In genomic region chr22:49553076-49553475, GRCh38 we compare ENCODE assay signal across 16 cellular contexts.
"Had no signal": no experiment of that assay in that cellular context is flagged by ENCODE, and none has a peak within 500 bp of the region (broad histone marks: within the 10 kb centered on the region; RNA-seq: fewer than 3 reads in every experiment).

No MANE protein-coding gene starts in this region.

- ATAC-seq: activated CD8-positive, alpha-beta T cell treated with anti-CD3 and anti-CD28 coated beads, Interleukin-2, amount 10 ng/mL, durations not matched to agents 7 days and 5 days; activated naive CD8-positive, alpha-beta T cell treated with anti-CD3 and anti-CD28 coated beads, Interleukin-2, amount 50 U/mL, for 24 hours; heart left ventricle; left lobe of liver; stimulated activated naive CD8-positive, alpha-beta T cell treated with anti-CD3 and anti-CD28 coated beads, Interleukin-15, Interleukin-2, amounts not matched to agents 100 U/mL and 50 U/mL, for 24 hours had no signal

- H3K4me3 ChIP-seq: heart left ventricle had no signal

- H3K9me3 Mint-ChIP-seq: activated CD4-positive, alpha-beta T cell treated with anti-CD3 and anti-CD28 coated beads, Interleukin-2, amount 10 ng/mL, durations not matched to agents 7 days and 5 days had no signal

- H3K27ac Mint-ChIP-seq: activated CD4-positive, alpha-beta T cell treated with anti-CD3 and anti-CD28 coated beads, Interleukin-2, amount 10 ng/mL, durations not matched to agents 7 days and 5 days; activated CD8-positive, alpha-beta T cell treated with anti-CD3 and anti-CD28 coated beads, Interleukin-2, amount 10 ng/mL, durations not matched to agents 7 days and 5 days; activated naive CD8-positive, alpha-beta T cell treated with anti-CD3 and anti-CD28 coated beads, Interleukin-2, amount 50 U/mL, for 24 hours; memory B cell had no signal

- H3K4me1 Mint-ChIP-seq: activated CD4-positive, alpha-beta T cell treated with anti-CD3 and anti-CD28 coated beads, Interleukin-2, amount 10 ng/mL, durations not matched to agents 7 days and 5 days; activated naive CD8-positive, alpha-beta T cell treated with anti-CD3 and anti-CD28 coated beads, Interleukin-2, amount 50 U/mL, for 24 hours had no signal

- H3K27me3 Mint-ChIP-seq: activated CD4-positive, alpha-beta T cell treated with anti-CD3 and anti-CD28 coated beads, Interleukin-2, amount 10 ng/mL, durations not matched to agents 7 days and 5 days; activated naive CD8-positive, alpha-beta T cell treated with anti-CD3 and anti-CD28 coated beads, Interleukin-2, amount 50 U/mL, for 24 hours; memory B cell; progenitor cell of endocrine pancreas had no signal

- H3K4me3 Mint-ChIP-seq: activated CD4-positive, alpha-beta T cell treated with anti-CD3 and anti-CD28 coated beads, Interleukin-2, amount 10 ng/mL, durations not matched to agents 7 days and 5 days; activated CD8-positive, alpha-beta T cell treated with anti-CD3 and anti-CD28 coated beads, Interleukin-2, amount 10 ng/mL, durations not matched to agents 7 days and 5 days; activated naive CD8-positive, alpha-beta T cell treated with anti-CD3 and anti-CD28 coated beads, Interleukin-2, amount 50 U/mL, for 24 hours; memory B cell had no signal

- H3K36me3 ChIP-seq: heart left ventricle, WERI-Rb-1 had no signal

- H3K27ac ChIP-seq: heart left ventricle, WERI-Rb-1 had no signal

- DNase-seq: activated CD4-positive, alpha-beta T cell treated with anti-CD3 and anti-CD28 coated beads, Interleukin-2, amount 10 ng/mL, durations not matched to agents 7 days and 5 days; activated CD4-positive, CD25-positive, alpha-beta regulatory T cell treated with anti-CD3 and anti-CD28 coated beads, Interleukin-2, amount 50 U/mL, for 72 hours; activated CD8-positive, alpha-beta T cell treated with anti-CD3 and anti-CD28 coated beads, Interleukin-2, amount 10 ng/mL, durations not matched to agents 7 days and 5 days; activated naive CD4-positive, alpha-beta T cell; activated naive CD8-positive, alpha-beta T cell treated with anti-CD3 and anti-CD28 coated beads, Interleukin-2, amount 50 U/mL, for 24 hours; activated T-cell treated with anti-CD3 and anti-CD28 coated beads, Interleukin-2, amount 50 U/mL, for 1 hour; occipital lobe; stimulated activated CD4-positive, alpha-beta T cell treated with anti-CD3 and anti-CD28 coated beads, Interleukin-12 subunit alpha, Interleukin-12 subunit beta, amount 100 ng/mL, for 4 hours; stimulated activated CD4-positive, alpha-beta T cell treated with anti-CD3 and anti-CD28 coated beads, Interleukin-4, amount 100 ng/mL, for 4 hours; stimulated activated naive CD8-positive, alpha-beta T cell treated with anti-CD3 and anti-CD28 coated beads, Interleukin-15, Interleukin-2, amounts not matched to agents 100 U/mL and 50 U/mL, for 24 hours; T-helper 1 cell; WERI-Rb-1 had no signal
